ENCODE assay signal across 20 cellular contexts in genomic region chr11:126124284-126124683, GRCh38.
DNase-seq lines count a peak whose midpoint lies in the region; ATAC-seq and TF ChIP-seq lines count a peak whose summit lies in the region.
"Had no signal": no experiment of that assay in that cellular context is flagged by ENCODE, and none has a peak within 500 bp of the region (broad histone marks: within the 10 kb centered on the region; RNA-seq: fewer than 3 reads in every experiment).

No MANE protein-coding gene starts in this region.

- H3K36me3 ChIP-seq in SK-N-MC (ENCODE audit: insufficient read depth, low read length) (no peaks in the 10 kb centered on the region), ovary (no peaks in the 10 kb centered on the region), tibial artery (no peaks in the 10 kb centered on the region)
- H3K36me3 ChIP-seq: ascending aorta had no signal

- H3K9me3 ChIP-seq in SK-N-MC (ENCODE audit: low read depth, low read length) (no peaks in the 10 kb centered on the region), ovary (no peaks in the 10 kb centered on the region), tibial artery (no peaks in the 10 kb centered on the region)
- H3K9me3 ChIP-seq: ascending aorta had no signal

- no peak overlapping the region for H3K9ac ChIP-seq in SK-N-MC (ENCODE audit: insufficient read length)

- intact Hi-C loops in ovary (cut with DNase I): no loop called here
- intact Hi-C loops in tibial artery (cut with DNase I; ENCODE audit: low total_unique reads): no loop called here
- intact Hi-C loops in posterior vena cava (cut with DNase I): loop anchor here in 1 of 2 donors (5.0 kb wide), 1 partner anchor 1027 kb away; no protein-coding TSS in a partner anchor

- TF ChIP-seq POLR2A in ovary (IDR thresholded peaks at IDR 0.05): no peak

- H3K27me3 ChIP-seq in ovary: no peaks in the 10 kb centered on the region
- peaks cover 0 to 2% of the 10 kb centered on the region in 2 donors for H3K27me3 ChIP-seq in tibial artery
- H3K27me3 ChIP-seq: ascending aorta had no signal

- H3K4me3 ChIP-seq in SK-N-MC (no peak overlapping the region), ovary (no peak overlapping the region), tibial artery (no peak overlapping the region)
- H3K4me3 ChIP-seq: ascending aorta had no signal

- DNase-seq in DMS 273 treated with DMSO at 0.1 percent for 48 hours (lab: John Stamatoyannopoulos, UW) (peak; percentile 25), NCI-H1092 treated with DMSO at 0.1 percent for 48 hours (lab: John Stamatoyannopoulos, UW) (peak; percentile 73), SK-N-MC (ENCODE audit: low read depth, low spot score) (no peak), ovary (peak in 4 of 5 donors; percentile 74 to 83 (median 77)), HK-2 (ENCODE audit: unreplicated experiment) (no peak), tibial artery (no peak), posterior vena cava (ENCODE audit: low spot score) (no peak)
- DNase-seq: activated CD8-positive, alpha-beta T cell treated with anti-CD3 and anti-CD28 coated beads, Interleukin-2, amount 10 ng/mL, durations not matched to agents 7 days and 5 days; activated naive CD4-positive, alpha-beta T cell treated with anti-CD3 and anti-CD28 coated beads, Interleukin-2, amount 10 ng/mL, durations not matched to agents 7 days and 5 days; activated T-cell treated with anti-CD3 and anti-CD28 coated beads, Interleukin-2, amount 50 U/mL, for 24 hours; CD4-positive, alpha-beta memory T cell; effector CD4-positive, alpha-beta T cell; GOT3; NCI-H1694 treated with DMSO at 0.1 percent for 48 hours; NCI-H526 treated with DMSO at 0.1 percent for 48 hours; T-helper 2 cell had no signal

- TF ChIP-seq CTCF in ovary (IDR thresholded peaks at IDR 0.05): no peak
- no peak for TF ChIP-seq CTCF in tibial artery (IDR thresholded peaks at IDR 0.05)

- 8 to 18% (median 11%) methylated on average over 5 of the region's 5 CpGs for WGBS in ovary, 3 donors

- no peak for ATAC-seq in HG03175 (IDR thresholded peaks at IDR 0.05; ENCODE audit: unreplicated experiment)
- ATAC-seq: activated CD8-positive, alpha-beta T cell treated with anti-CD3 and anti-CD28 coated beads, Interleukin-2, amount 10 ng/mL, durations not matched to agents 7 days and 5 days; esophagus mucosa; WTC11 had no signal

- TF ChIP-seq EP300 in ovary (IDR thresholded peaks at IDR 0.05): no peak

- peak overlapping the region; percentile 71; the same call in 1 of the 2 replicates for H3K27ac ChIP-seq in SK-N-MC
- H3K27ac ChIP-seq in ovary: peak overlapping the region; percentile 31 to 64
- H3K27ac ChIP-seq in tibial artery: no peak overlapping the region
- H3K27ac ChIP-seq: ascending aorta had no signal

- peaks cover 22% of the 10 kb centered on the region for H3K4me1 ChIP-seq in ovary (ENCODE audit: insufficient read depth)
- H3K4me1 ChIP-seq in tibial artery: no peaks in the 10 kb centered on the region
- H3K4me1 ChIP-seq: ascending aorta had no signal

Comparison
In these comparisons a context has a peak if more than half of its experiments do, and no peak if none do; other contexts are left out.
1. DNase-seq: peak in DMS 273 treated with DMSO at 0.1 percent for 48 hours (single experiment), NCI-H1092 treated with DMSO at 0.1 percent for 48 hours (single experiment) and ovary (4 of 5); none in SK-N-MC (single experiment), HK-2 (single experiment), tibial artery (0 of 2) and posterior vena cava (single experiment).
2. H3K27ac ChIP-seq: peak in SK-N-MC (single experiment) and ovary (2 of 2); none in tibial artery (0 of 2).